In genomic region chr7:122864016-122864415, GRCh38 we compare ENCODE assay signal across 34 cellular contexts. TPM values are rescaled to one million over a fixed set of nuclear protein-coding genes. Genes with fewer than 3 reads are reported as not detected.
"Had no signal": no experiment of that assay in that cellular context is flagged by ENCODE, and none has a peak within 500 bp of the region (broad histone marks: within the 10 kb centered on the region; RNA-seq: fewer than 3 reads in every experiment).

No MANE protein-coding gene starts in this region.

- H3K36me3 ChIP-seq: brain microvascular endothelial cell, cardiac muscle cell had no signal

- DNase-seq: activated B cell treated with CpG ODN at 0.5 μM for 24 hours; activated CD4-positive, alpha-beta memory T cell treated with anti-CD3 and anti-CD28 coated beads for 36 hours; activated CD4-positive, alpha-beta T cell treated with anti-CD3 and anti-CD28 coated beads for 4 hours; activated CD4-positive, alpha-beta T cell treated with anti-CD3 and anti-CD28 coated beads, Interleukin-2, amount 50 U/mL, for 1 hour; activated CD4-positive, CD25-positive, alpha-beta regulatory T cell treated with anti-CD3 and anti-CD28 coated beads, Interleukin-2, amount 50 U/mL, for 72 hours; activated CD8-positive, alpha-beta memory T cell treated with anti-CD3 and anti-CD28 coated beads, Interleukin-2, amount 50 U/mL, for 4 hours; activated gamma-delta T cell treated with Interleukin-2 at 50 U/mL for 16 hours; activated naive CD4-positive, alpha-beta T cell treated with anti-CD3 and anti-CD28 coated beads for 36 hours; activated T-cell treated with anti-CD3 and anti-CD28 coated beads for 4 hours; activated T-cell treated with anti-CD3 and anti-CD28 coated beads, Interleukin-2, amount 50 U/mL, for 4 hours; amniotic stem cell; aorta; brain microvascular endothelial cell; IMR-90; NCI-H1105; NCI-H1417 treated with DMSO at 0.1 percent for 48 hours; NCI-H187 treated with DMSO at 0.1 percent for 48 hours; NCI-H2081; NCI-H2171 treated with DMSO at 0.1 percent for 48 hours; NCI-H2227 treated with DMSO at 0.1 percent for 48 hours; NCI-H524 treated with DMSO at 0.1 percent for 48 hours; NCI-H748 treated with DMSO at 0.1 percent for 48 hours; NK-92 treated with Interleukin-12 subunit alpha and Interleukin-12 subunit beta, amount 100 ng/mL, for 24 hours; PC-9; SIG-M5; T-helper 1 cell; T-helper 2 cell; T-helper 9 cell had no signal

- H3K4me3 ChIP-seq: cardiac muscle cell, K562, PC-9 had no signal

- H3K4me2 ChIP-seq: PC-9 had no signal

- H3K27me3 ChIP-seq: brain microvascular endothelial cell, cardiac muscle cell had no signal

- H2AFZ ChIP-seq: PC-9 had no signal

- H3K27ac ChIP-seq: brain microvascular endothelial cell, cardiac muscle cell, PC-9, RWPE1, VCaP had no signal

RNA-seq across cellular contexts. Expression of gene CADPS2, which starts 22.2 kb away (rescaled TPM):
- total RNA-seq: activated B cell treated with CpG ODN at 0.5 μM for 24 hours; activated CD4-positive, alpha-beta memory T cell treated with anti-CD3 and anti-CD28 coated beads for 36 hours; activated naive CD4-positive, alpha-beta T cell treated with anti-CD3 and anti-CD28 coated beads for 36 hours; activated naive CD4-positive, alpha-beta T cell treated with anti-CD3 and anti-CD28 coated beads, Interleukin-2, amount 50 U/mL, for 72 hours; activated T-helper 1 cell treated with anti-CD3 and anti-CD28 coated beads, Interleukin-12 subunit alpha, Interleukin-12 subunit beta, Interleukin-2, Interleukin-4 antibody, amounts not matched to agents 30 ng/mL and 10 ng/mL and 1 ng/mL, durations not matched to agents 14 hours and 24 hours and 36 hours had no signal
